ENCODE assay signal across 34 cellular contexts in genomic region chr6:46095251-46095650, GRCh38.
"Had no signal": no experiment of that assay in that cellular context is flagged by ENCODE, and none has a peak within 500 bp of the region (broad histone marks: within the 10 kb centered on the region; RNA-seq: fewer than 3 reads in every experiment).

No MANE protein-coding gene starts in this region.

- H3K4me3 ChIP-seq: MG63 had no signal

- H3K27me3 ChIP-seq: MG63 had no signal

- H3K36me3 ChIP-seq: MG63 had no signal

- H3K9me3 ChIP-seq: MG63 had no signal

- DNase-seq: Karpas-422, Kasumi-1, MG63, MM.1S, MV-4-11, NCI-H1048, NCI-H1092, NCI-H1092 treated with DMSO at 0.1 percent for 48 hours, NCI-H1105, NCI-H1105 treated with DMSO at 0.1 percent for 48 hours, NCI-H1417, NCI-H1417 treated with DMSO at 0.1 percent for 48 hours, NCI-H1436, NCI-H1436 treated with DMSO at 0.1 percent for 48 hours, NCI-H146, NCI-H1694, NCI-H1694 treated with DMSO at 0.1 percent for 48 hours, NCI-H187, NCI-H187 treated with DMSO at 0.1 percent for 48 hours, NCI-H1930, NCI-H2029, NCI-H2029 treated with DMSO at 0.1 percent for 48 hours, NCI-H2081, NCI-H2081 treated with DMSO at 0.1 percent for 48 hours, NCI-H2107, NCI-H2171, NCI-H2171 treated with DMSO at 0.1 percent for 48 hours, NCI-H2227 treated with DMSO at 0.1 percent for 48 hours, NCI-H226, NCI-H345, NCI-H446, NCI-H446 treated with DMSO at 0.1 percent for 48 hours, NCI-H510A, NCI-H510A treated with DMSO at 0.1 percent for 48 hours had no signal
